In the genomic region with DNA sequence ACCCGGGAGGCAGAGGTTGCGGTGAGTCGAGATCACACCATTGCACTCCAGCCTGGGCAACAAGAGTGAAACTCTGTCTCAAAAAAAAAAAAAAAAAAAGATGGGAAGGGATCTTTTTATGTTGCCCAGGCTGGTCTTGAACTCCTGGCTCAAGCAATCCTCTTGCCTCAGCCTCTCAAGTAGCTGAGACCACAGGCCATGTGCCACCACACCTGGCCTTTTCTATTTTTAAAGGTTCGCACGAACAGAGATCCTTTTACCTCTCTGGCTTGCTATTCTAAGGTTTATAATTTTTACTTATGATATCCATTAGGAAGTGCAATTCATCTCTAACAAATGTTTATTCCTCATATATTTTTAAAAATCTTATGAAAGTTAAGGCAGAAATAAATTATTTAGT, we compare ENCODE assay signal across 3 cellular contexts. TPM values are rescaled to one million over a fixed set of nuclear protein-coding genes. Genes with fewer than 3 reads are reported as not detected.
"Had no signal": no experiment of that assay in that cellular context is flagged by ENCODE, and none has a peak within 500 bp of the region (broad histone marks: within the 10 kb centered on the region; RNA-seq: fewer than 3 reads in every experiment).

No MANE protein-coding gene starts in this region.

RNA-seq across cellular contexts. Expression of a gene that starts 57.9 kb away (rescaled TPM):
- total RNA-seq: endodermal cell, left lobe of liver, lung microvascular endothelial cell had no signal
